ENCODE assay signal across 15 cellular contexts in genomic region chr10:90167174-90168064, GRCh38.
DNase-seq lines count a peak whose midpoint lies in the region; ATAC-seq and TF ChIP-seq lines count a peak whose summit lies in the region.
"Had no signal": no experiment of that assay in that cellular context is flagged by ENCODE, and none has a peak within 500 bp of the region (broad histone marks: within the 10 kb centered on the region; RNA-seq: fewer than 3 reads in every experiment).

No MANE protein-coding gene starts in this region.

- peak; percentile 56 for ATAC-seq in GM18861 (IDR thresholded peaks at IDR 0.05; ENCODE audit: unreplicated experiment)
- ATAC-seq in HG02870 (IDR thresholded peaks at IDR 0.05; ENCODE audit: unreplicated experiment), result peak; percentile 83
- no peak for ATAC-seq in GM21367 (IDR thresholded peaks at IDR 0.05; ENCODE audit: unreplicated experiment)

- H3K4me3 ChIP-seq in fibroblast of villous mesenchyme (ENCODE audit: low read depth, low read length), result no peak overlapping the region
- H3K4me3 ChIP-seq: SK-N-MC, thoracic aorta had no signal

- TF ChIP-seq CTCF in fibroblast of villous mesenchyme (IDR thresholded peaks at IDR 0.05; ENCODE audit: insufficient read depth, low read depth, low read length), result no peak

- DNase-seq in NOMO-1 (lab: John Stamatoyannopoulos, UW; ENCODE audit: unreplicated experiment in 2 of 2) (peak; percentile 2 to 89), fibroblast of villous mesenchyme (ENCODE audit: low read depth) (peak; percentile 95), hypothalamus (lab: John Stamatoyannopoulos, UW) (no peak), germinal center (ENCODE audit: low spot score) (no peak), iPS-NIHi11 (ENCODE audit: low spot score) (no peak)
- DNase-seq: activated CD4-positive, alpha-beta memory T cell treated with anti-CD3 and anti-CD28 coated beads for 36 hours; CD8-positive, alpha-beta memory T cell; KG1; NCI-H2227 treated with DMSO at 0.1 percent for 48 hours; stimulated activated CD4-positive, alpha-beta T cell treated with anti-CD3 and anti-CD28 coated beads, Interleukin-4, amount 100 ng/mL, for 4 hours had no signal

Comparison
In these comparisons a context has a peak if more than half of its experiments do, and no peak if none do; other contexts are left out.
1. DNase-seq: peak in NOMO-1 (2 of 2) and fibroblast of villous mesenchyme (single experiment); none in hypothalamus (0 of 51), germinal center (single experiment) and iPS-NIHi11 (single experiment).